In the genomic region with DNA sequence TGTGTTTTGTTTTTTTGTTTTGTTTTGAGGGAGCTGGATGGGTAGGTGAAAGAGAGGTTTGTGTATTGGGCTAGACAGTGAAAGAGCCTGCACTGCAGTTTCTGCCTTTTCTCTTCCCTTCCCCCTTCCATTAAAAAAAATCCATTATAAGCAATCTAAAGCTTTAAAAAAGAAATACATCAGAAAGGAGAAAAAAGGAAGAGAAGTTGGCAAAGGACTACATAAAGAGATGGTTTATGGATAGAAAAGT, we compare ENCODE assay signal across 9 cellular contexts. TPM values are rescaled to one million over a fixed set of nuclear protein-coding genes. Genes with fewer than 3 reads are reported as not detected.
A peak's percentile ranks its signal among the peaks of the same experiment; 100 is the strongest.
DNase-seq lines count a peak whose midpoint lies in the region; ATAC-seq and TF ChIP-seq lines count a peak whose summit lies in the region.
"Had no signal": no experiment of that assay in that cellular context is flagged by ENCODE, and none has a peak within 500 bp of the region (broad histone marks: within the 10 kb centered on the region; RNA-seq: fewer than 3 reads in every experiment).

No MANE protein-coding gene starts in this region.

- H3K36me3 ChIP-seq in cardiac muscle cell (no peaks in the 10 kb centered on the region), muscle layer of colon (ENCODE audit: insufficient read depth, low read length) (no peaks in the 10 kb centered on the region), upper lobe of right lung (no peaks in the 10 kb centered on the region)

- H3K27me3 ChIP-seq in cardiac muscle cell: no peaks in the 10 kb centered on the region
- no peaks in the 10 kb centered on the region for H3K27me3 ChIP-seq in muscle layer of colon (ENCODE audit: control insufficient read depth in 1 of 2, insufficient read depth in 2 of 2, low read length in 2 of 2)
- H3K27me3 ChIP-seq in upper lobe of right lung: no peaks in the 10 kb centered on the region

- peaks cover 0 to 10% (median 0%) of the 10 kb centered on the region in 5 experiments for H3K9me3 Mint-ChIP-seq in brain

- H3K4me3 ChIP-seq in cardiac muscle cell: no peak overlapping the region
- H3K4me3 ChIP-seq in muscle layer of colon (ENCODE audit: low read depth in 1 of 2, low read length in 2 of 2): peak overlapping the region in 1 of 2 donors; percentile 69
- peak overlapping the region; percentile 59 for H3K4me3 ChIP-seq in upper lobe of right lung

- no peaks in the 10 kb centered on the region for H3K36me3 Mint-ChIP-seq in brain

- H3K4me3 Mint-ChIP-seq in brain: peak overlapping the region; percentile 87 to 93 (median 91)

- ATAC-seq in Right ventricle myocardium superior (ENCODE audit: poor library complexity) (no peak), upper lobe of right lung (no peak), GM19324 (IDR thresholded peaks at IDR 0.05; ENCODE audit: low FRiP score, unreplicated experiment) (no peak)

- H3K27ac ChIP-seq in cardiac muscle cell: peak overlapping the region; percentile 9
- H3K27ac ChIP-seq in muscle layer of colon (ENCODE audit: low read depth, low read length): peak overlapping the region; percentile 83
- H3K27ac ChIP-seq in upper lobe of right lung: peak overlapping the region; percentile 71

- H3K4me1 ChIP-seq in cardiac muscle cell (ENCODE audit: low read depth) (peaks cover 10% of the 10 kb centered on the region), muscle layer of colon (ENCODE audit: insufficient read depth, low read length) (peaks cover 34% of the 10 kb centered on the region), upper lobe of right lung (peaks cover 30% of the 10 kb centered on the region)

- H3K27ac Mint-ChIP-seq in brain: peak overlapping the region; percentile 90 to 94 (median 91)

- H3K4me1 Mint-ChIP-seq in brain: peaks cover 33% of the 10 kb centered on the region

- H3K9ac ChIP-seq in muscle layer of colon (ENCODE audit: low read length): peak overlapping the region; percentile 34

- intact Hi-C loops in Right ventricle myocardium superior (cut with DNase I): loop anchor here (1.0 kb wide), 1 partner anchor 102 kb away; the partner anchor contains the start of gene POLR3E
- intact Hi-C loops in upper lobe of right lung (cut with DNase I): loop anchor here (5.0 kb wide), 1 partner anchor 102 kb away; the partner anchor contains the start of gene POLR3E

- H3K27me3 Mint-ChIP-seq in brain: peaks cover 16% of the 10 kb centered on the region

- no peak for DNase-seq in cardiac muscle cell (ENCODE audit: low read depth in 1 of 2, low spot score in 1 of 2)
- DNase-seq in Right ventricle myocardium superior: no peak
- DNase-seq in upper lobe of right lung: no peak
- no peak for DNase-seq in cerebellar nuclear complex (lab: John Stamatoyannopoulos, UW)
- no peak for DNase-seq in hepatic stellate cell (ENCODE audit: low spot score)

- no peak for TF ChIP-seq CTCF in cardiac muscle cell (IDR thresholded peaks at IDR 0.05; ENCODE audit: low read depth, low read length)
- no peak for TF ChIP-seq CTCF in brain (conservative IDR thresholded peaks at IDR 0.05)
- TF ChIP-seq CTCF in upper lobe of right lung (IDR thresholded peaks at IDR 0.05): no peak

- no peaks in the 10 kb centered on the region for H3K9me3 ChIP-seq in cardiac muscle cell (ENCODE audit: low read depth)
- H3K9me3 ChIP-seq in muscle layer of colon (ENCODE audit: low read length): no peaks in the 10 kb centered on the region
- no peaks in the 10 kb centered on the region for H3K9me3 ChIP-seq in upper lobe of right lung

RNA-seq across cellular contexts. Expression of gene EEF2K, which starts 10.7 kb away (rescaled TPM):
- total RNA-seq in cardiac muscle cell (25.9 and 26.1 TPM in 2 replicates), Right ventricle myocardium superior (26.4 TPM), upper lobe of right lung (34.9 TPM)
- polyA plus RNA-seq in cardiac muscle cell (16.1 and 18.6 TPM in 2 replicates), brain (ENCODE audit: insufficient read depth, low read depth, low replicate concordance) (2.7 TPM)

RNA-seq across cellular contexts. Expression of gene SDR42E2, which starts 33.1 kb away (rescaled TPM):
- total RNA-seq in cardiac muscle cell: 0.06 TPM in 1 of 2 replicates, not detected in the other
- not detected in 2 replicates for polyA plus RNA-seq in cardiac muscle cell
- total RNA-seq in Right ventricle myocardium superior: not detected
- polyA plus RNA-seq in brain (ENCODE audit: insufficient read depth, low read depth, low replicate concordance): not detected
- 0.14 TPM for total RNA-seq in upper lobe of right lung
- polyA plus RNA-seq: BJ had no signal

Comparison
In these comparisons a context has a peak if more than half of its experiments do, and no peak if none do; other contexts are left out.
1. H3K27ac ChIP-seq: peak in every context shown above with its lines; median percentile 83 in muscle layer of colon; 71 in upper lobe of right lung; 9 in cardiac muscle cell.